Comparison of ENCODE assay signal across 25 cellular contexts in genomic region chr6:157959451-157960227, GRCh38.
"Had no signal": no experiment of that assay in that cellular context is flagged by ENCODE, and none has a peak within 500 bp of the region (broad histone marks: within the 10 kb centered on the region; RNA-seq: fewer than 3 reads in every experiment).

No MANE protein-coding gene starts in this region.

- H3K27me3 Mint-ChIP-seq: activated CD4-positive, alpha-beta memory T cell treated with anti-CD3 and anti-CD28 coated beads for 36 hours had no signal

- H3K27ac Mint-ChIP-seq: activated CD4-positive, alpha-beta memory T cell treated with anti-CD3 and anti-CD28 coated beads for 36 hours; activated CD4-positive, alpha-beta T cell treated with anti-CD3 and anti-CD28 coated beads, Interleukin-2, amount 10 ng/mL, durations not matched to agents 24 days and 14 days; activated naive CD4-positive, alpha-beta T cell treated with anti-CD3 and anti-CD28 coated beads, Interleukin-2, amount 50 U/mL, for 72 hours had no signal

- H3K4me3 Mint-ChIP-seq: activated CD4-positive, alpha-beta memory T cell treated with anti-CD3 and anti-CD28 coated beads for 36 hours; activated CD4-positive, alpha-beta T cell treated with anti-CD3 and anti-CD28 coated beads, Interleukin-2, amount 10 ng/mL, durations not matched to agents 24 days and 14 days had no signal

- H3K36me3 ChIP-seq: brain microvascular endothelial cell, cardiac muscle cell, SJCRH30 had no signal

- H3K27ac ChIP-seq: brain microvascular endothelial cell, cardiac muscle cell, RWPE1, SJCRH30 had no signal

- ATAC-seq: activated naive CD4-positive, alpha-beta T cell treated with anti-CD3 and anti-CD28 coated beads, Interleukin-2, amount 50 U/mL, for 72 hours; Panc1 had no signal

- H3K9ac ChIP-seq: SK-N-SH had no signal

- H3K4me2 ChIP-seq: SK-N-SH had no signal

- FAIRE-seq: colon had no signal

- H3K4me3 ChIP-seq: cardiac muscle cell, SJCRH30 had no signal

- H3K27me3 ChIP-seq: brain microvascular endothelial cell, cardiac muscle cell, SJCRH30 had no signal

- DNase-seq: activated CD4-positive, alpha-beta memory T cell treated with anti-CD3 and anti-CD28 coated beads for 36 hours; activated CD4-positive, alpha-beta T cell treated with anti-CD3 and anti-CD28 coated beads, Interleukin-2, amount 10 ng/mL, durations not matched to agents 24 days and 14 days; activated CD4-positive, CD25-positive, alpha-beta regulatory T cell treated with anti-CD3 and anti-CD28 coated beads, Interleukin-2, amount 50 U/mL, for 72 hours; activated CD8-positive, alpha-beta memory T cell treated with anti-CD3 and anti-CD28 coated beads, Interleukin-2, amount 50 U/mL, for 4 hours; activated effector memory CD4-positive, alpha-beta T cell treated with anti-CD3 and anti-CD28 coated beads, Interleukin-2, amount 50 U/mL, for 16 hours; activated naive CD4-positive, alpha-beta T cell treated with Interleukin-2 at 50 U/mL for 16 hours; brain microvascular endothelial cell; Karpas-422; MM.1S; NCI-H1105 treated with DMSO at 0.1 percent for 48 hours; NCI-H1436 treated with DMSO at 0.1 percent for 48 hours; NCI-H187; NCI-H2081; NCI-H510A treated with DMSO at 0.1 percent for 48 hours; NCI-H69; NK-92 treated with Interleukin-12 subunit alpha and Interleukin-12 subunit beta, amount 100 ng/mL, for 24 hours; OCI-M1; Right ventricle myocardium superior; SJCRH30; SK-N-SH had no signal

- H3K9me3 ChIP-seq: SJCRH30 had no signal
